9 cellular contexts compared by ENCODE assay signal in the genomic region with DNA sequence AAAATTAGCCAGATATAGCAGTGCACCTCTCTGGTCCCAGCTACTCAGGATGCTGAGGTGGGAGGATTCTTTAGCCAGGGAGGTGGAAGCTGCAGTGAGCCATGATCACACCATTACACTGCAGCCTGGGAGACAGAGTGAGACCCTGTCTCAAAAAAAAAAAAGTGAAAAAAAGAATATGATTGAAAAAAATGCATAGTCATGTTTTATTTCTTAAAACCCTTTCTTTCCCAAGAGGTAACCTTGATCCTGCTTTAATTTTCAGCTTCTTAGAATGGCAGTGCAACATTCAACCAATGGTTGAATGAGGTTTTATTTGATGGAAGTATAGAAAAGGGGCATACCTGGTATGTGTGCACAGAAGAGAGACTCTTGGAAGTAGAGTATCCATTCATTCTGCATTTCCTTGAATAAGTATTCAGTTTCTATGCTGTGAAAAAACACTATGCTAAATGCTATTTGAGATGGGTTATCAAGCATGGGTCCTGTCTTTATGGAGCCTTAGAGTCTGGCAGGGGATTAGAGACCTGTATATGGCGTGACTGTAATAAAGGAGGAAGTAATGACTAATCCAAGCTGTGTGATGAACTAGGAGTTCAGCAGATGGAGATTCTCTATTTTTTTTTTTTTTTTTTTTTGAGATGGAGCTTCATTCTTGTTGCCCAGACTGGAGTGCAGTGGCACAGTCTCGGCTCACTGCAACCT.
A peak's percentile ranks its signal among the peaks of the same experiment; 100 is the strongest.
DNase-seq lines count a peak whose midpoint lies in the region; ATAC-seq and TF ChIP-seq lines count a peak whose summit lies in the region.
"Had no signal": no experiment of that assay in that cellular context is flagged by ENCODE, and none has a peak within 500 bp of the region (broad histone marks: within the 10 kb centered on the region; RNA-seq: fewer than 3 reads in every experiment).

No MANE protein-coding gene starts in this region.

- intact Hi-C loops in mucosa of descending colon (cut with DNase I, micrococcal nuclease) (no loop called here), lower lobe of right lung (cut with DNase I) (no loop called here)

- no peak overlapping the region for H3K27ac ChIP-seq in lower lobe of right lung
- H3K27ac ChIP-seq: cardiac muscle cell had no signal

- no peaks in the 10 kb centered on the region for H3K9me3 ChIP-seq in mucosa of descending colon
- H3K9me3 ChIP-seq in lower lobe of right lung, result no peaks in the 10 kb centered on the region

- H3K27me3 ChIP-seq in lower lobe of right lung (ENCODE audit: low read depth), result no peaks in the 10 kb centered on the region
- H3K27me3 ChIP-seq: cardiac muscle cell had no signal

- H3K36me3 ChIP-seq in mucosa of descending colon (ENCODE audit: low read depth) (no peaks in the 10 kb centered on the region), lower lobe of right lung (no peaks in the 10 kb centered on the region)
- H3K36me3 ChIP-seq: cardiac muscle cell had no signal

- TF ChIP-seq CTCF in cardiac fibroblast (IDR thresholded peaks at IDR 0.05; ENCODE audit: low read depth, low read length) (no peak), mucosa of descending colon (IDR thresholded peaks at IDR 0.05) (no peak), lower lobe of right lung (IDR thresholded peaks at IDR 0.05) (no peak)

- DNase-seq in GM04504 (ENCODE audit: low read depth), result peak; percentile 62
- DNase-seq in NCI-H82 treated with DMSO at 0.1 percent for 48 hours (lab: John Stamatoyannopoulos, UW; ENCODE audit: unreplicated experiment), result peak; percentile 11
- DNase-seq in cardiac fibroblast (ENCODE audit: low read depth in 2 of 2), result peak; percentile 75 to 88
- DNase-seq in mucosa of descending colon, result no peak
- no peak for DNase-seq in activated CD4-positive, alpha-beta T cell treated with anti-CD3 and anti-CD28 coated beads, Interleukin-2, amount 50 U/mL, for 1 hour
- no peak for DNase-seq in lower lobe of right lung
- DNase-seq in amygdala (lab: John Stamatoyannopoulos, UW), result no peak
- DNase-seq: naive thymus-derived CD8-positive, alpha-beta T cell had no signal

- H3K4me1 ChIP-seq in mucosa of descending colon (ENCODE audit: low read depth), result peaks cover 3% of the 10 kb centered on the region
- H3K4me1 ChIP-seq in lower lobe of right lung, result peaks cover 48% of the 10 kb centered on the region

- H3K4me3 ChIP-seq in cardiac fibroblast (replicated peaks in 1 of 2; ENCODE audit: low read depth in 2 of 2, low read length in 2 of 2) (no peak overlapping the region), mucosa of descending colon (no peak overlapping the region), lower lobe of right lung (no peak overlapping the region)
- H3K4me3 ChIP-seq: cardiac muscle cell had no signal

- ATAC-seq in mucosa of descending colon, result peak; percentile 75
- ATAC-seq in lower lobe of right lung, result no peak
- ATAC-seq: naive thymus-derived CD8-positive, alpha-beta T cell had no signal

Comparison
In these comparisons a context has a peak if more than half of its experiments do, and no peak if none do; other contexts are left out.
1. DNase-seq: peak in GM04504 (single experiment), NCI-H82 treated with DMSO at 0.1 percent for 48 hours (single experiment) and cardiac fibroblast (2 of 2); none in mucosa of descending colon (0 of 3), activated CD4-positive, alpha-beta T cell treated with anti-CD3 and anti-CD28 coated beads, Interleukin-2, amount 50 U/mL, for 1 hour (single experiment), lower lobe of right lung (single experiment) and amygdala (0 of 56).